Comparison of ENCODE assay signal across 14 cellular contexts in the genomic region with DNA sequence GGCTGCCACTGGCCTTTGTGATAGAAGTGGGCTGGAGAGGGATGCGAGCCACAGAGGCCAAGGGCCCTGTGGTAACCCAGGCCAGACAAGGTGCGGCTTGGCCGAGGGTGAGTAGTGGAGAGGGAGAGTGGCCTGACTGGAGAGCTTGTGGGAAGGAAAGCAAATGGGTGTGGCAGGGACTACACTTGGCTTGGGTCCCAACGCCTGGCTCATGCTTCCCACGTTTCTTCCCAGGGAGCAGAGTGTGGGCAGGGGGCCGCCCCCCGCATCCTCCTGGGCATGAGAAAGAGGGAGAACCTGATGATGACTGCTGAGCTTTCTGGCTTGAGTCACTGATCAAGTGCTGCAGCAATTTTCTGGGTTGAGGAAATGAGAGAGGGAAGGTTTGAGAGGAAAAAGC.
DNase-seq lines count a peak whose midpoint lies in the region; ATAC-seq, FAIRE-seq and TF ChIP-seq lines count a peak whose summit lies in the region.
"Had no signal": no experiment of that assay in that cellular context is flagged by ENCODE, and none has a peak within 500 bp of the region (broad histone marks: within the 10 kb centered on the region; RNA-seq: fewer than 3 reads in every experiment).

No MANE protein-coding gene starts in this region.

- TF ChIP-seq CTCF in GM10248 (IDR thresholded peaks at IDR 0.05; ENCODE audit: control extremely low read depth, extremely low read depth, low read depth, missing control alignments): peak; percentile 1

- peak; percentile 11 for DNase-seq in AG08396 (ENCODE audit: low spot score)
- no peak for DNase-seq in GM10248 (ENCODE audit: extremely low spot score)
- DNase-seq in left colon: peak; percentile 53 to 66
- no peak for DNase-seq in HTR-8/SVneo (ENCODE audit: insufficient read length, low spot score)
- no peak for DNase-seq in RKO (ENCODE audit: low spot score)
- DNase-seq: activated effector memory CD4-positive, alpha-beta T cell treated with Interleukin-2 at 50 U/mL for 16 hours; CD8-positive, alpha-beta memory T cell; NCI-H2107; SJCRH30; spleen had no signal

- ATAC-seq in activated T-helper 17 cell treated with anti-CD3 and anti-CD28 coated beads, Interleukin-2, amount 50 U/mL, for 72 hours (replicated peaks): no peak
- ATAC-seq in left colon (peak; percentile 88), HG02938 (IDR thresholded peaks at IDR 0.05; ENCODE audit: unreplicated experiment) (no peak), HG03354 (IDR thresholded peaks at IDR 0.05; ENCODE audit: poor library complexity, severe bottlenecking, unreplicated experiment) (no peak)
- ATAC-seq: activated CD4-positive, CD25-positive, alpha-beta regulatory T cell treated with anti-CD3 and anti-CD28 coated beads, Interleukin-2, amount 50 U/mL, for 24 hours had no signal

- H3K4me1 Mint-ChIP-seq in activated T-helper 17 cell treated with anti-CD3 and anti-CD28 coated beads, Interleukin-2, amount 50 U/mL, for 72 hours: peaks cover 53% of the 10 kb centered on the region

- no peak overlapping the region for H3K4me3 Mint-ChIP-seq in activated T-helper 17 cell treated with anti-CD3 and anti-CD28 coated beads, Interleukin-2, amount 50 U/mL, for 72 hours
- H3K4me3 Mint-ChIP-seq: CD8-positive, alpha-beta memory T cell had no signal

- peak overlapping the region; percentile 8 for H3K27ac Mint-ChIP-seq in activated T-helper 17 cell treated with anti-CD3 and anti-CD28 coated beads, Interleukin-2, amount 50 U/mL, for 72 hours

- H3K36me3 Mint-ChIP-seq in activated T-helper 17 cell treated with anti-CD3 and anti-CD28 coated beads, Interleukin-2, amount 50 U/mL, for 72 hours (ENCODE audit: low read depth): peaks cover 15% of the 10 kb centered on the region

- CTCF ChIA-PET in GM10248 (lab: Yijun Ruan, JAX): interaction anchor here (1.0 kb wide), 1 partner anchor 13 kb away, joined by 4 read pairs; no protein-coding TSS in a partner anchor

- POLR2A ChIA-PET in GM10248 (lab: Yijun Ruan, JAX): no interaction called here

- no peaks in the 10 kb centered on the region for H3K9me3 Mint-ChIP-seq in activated T-helper 17 cell treated with anti-CD3 and anti-CD28 coated beads, Interleukin-2, amount 50 U/mL, for 72 hours
- H3K9me3 Mint-ChIP-seq: CD8-positive, alpha-beta memory T cell had no signal

- no peaks in the 10 kb centered on the region for H3K27me3 Mint-ChIP-seq in activated T-helper 17 cell treated with anti-CD3 and anti-CD28 coated beads, Interleukin-2, amount 50 U/mL, for 72 hours
- H3K27me3 Mint-ChIP-seq: CD8-positive, alpha-beta memory T cell had no signal

- intact Hi-C loops in left colon (cut with DNase I, micrococcal nuclease): no loop called here

- no peak for FAIRE-seq in HTR-8/SVneo (lab: Jason Lieb, UNC)

Comparison
In these comparisons a context has a peak if more than half of its experiments do, and no peak if none do; other contexts are left out.
1. DNase-seq: peak in AG08396 (single experiment) and left colon (2 of 2); none in GM10248 (single experiment), HTR-8/SVneo (single experiment) and RKO (single experiment).